ENCODE assay signal across 20 cellular contexts in the genomic region with DNA sequence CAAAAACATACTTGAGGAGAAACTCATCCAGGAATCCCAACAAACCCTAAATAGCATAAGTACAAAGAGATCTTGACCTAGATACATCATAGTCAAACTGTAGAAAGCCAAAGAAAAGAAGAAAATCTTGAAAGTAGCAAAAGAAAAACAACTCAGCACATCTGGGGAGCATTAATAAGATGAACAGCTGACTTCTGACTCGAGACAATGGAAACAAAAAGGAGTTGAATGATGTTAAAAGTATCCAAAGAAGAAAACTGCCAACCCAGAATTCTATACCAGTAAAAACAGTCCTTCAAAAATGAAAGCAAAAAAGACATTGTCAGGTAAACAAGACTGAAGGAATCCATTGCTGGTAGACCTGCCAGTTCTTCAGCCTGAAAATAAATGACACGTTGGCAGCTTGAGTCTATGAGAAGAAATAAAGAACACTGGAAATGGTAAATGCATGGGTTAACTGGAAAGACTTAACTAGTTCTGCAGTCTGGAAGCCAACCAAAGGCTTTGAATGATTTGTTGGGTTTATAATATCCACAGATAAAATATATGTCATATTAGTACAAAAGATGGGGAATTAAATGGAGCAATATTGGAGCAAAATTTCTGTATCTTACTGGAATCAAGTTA. TPM values are rescaled to one million over a fixed set of nuclear protein-coding genes. Genes with fewer than 3 reads are reported as not detected.
DNase-seq lines count a peak whose midpoint lies in the region; ATAC-seq and TF ChIP-seq lines count a peak whose summit lies in the region.
"Had no signal": no experiment of that assay in that cellular context is flagged by ENCODE, and none has a peak within 500 bp of the region (broad histone marks: within the 10 kb centered on the region; RNA-seq: fewer than 3 reads in every experiment).

No MANE protein-coding gene starts in this region.

- TF ChIP-seq CTCF in MCF 10A (IDR thresholded peaks at IDR 0.05; ENCODE audit: unreplicated experiment) (no peak), breast epithelium (IDR thresholded peaks at IDR 0.05) (no peak), NB4 (IDR thresholded peaks at IDR 0.05; ENCODE audit: low read depth, low read length) (no peak), cardiac fibroblast (IDR thresholded peaks at IDR 0.05; ENCODE audit: low read depth, low read length) (no peak)

- H3K36me3 ChIP-seq in breast epithelium (no peaks in the 10 kb centered on the region), HAP-1 (replicated peaks) (peaks cover 42% of the 10 kb centered on the region)

- POLR2A ChIA-PET in MCF 10A (lab: Yijun Ruan, JAX): interaction anchor here (0.7 kb wide), 1 partner anchor 935 kb away, joined by 3 read pairs; no protein-coding TSS in a partner anchor

- no peak overlapping the region for H3K4me3 ChIP-seq in breast epithelium
- no peak overlapping the region for H3K4me3 ChIP-seq in NB4 (ENCODE audit: low read depth, low read length)
- H3K4me3 ChIP-seq in cardiac fibroblast (replicated peaks in 1 of 2; ENCODE audit: low read depth in 2 of 2, low read length in 2 of 2): no peak overlapping the region
- no peak overlapping the region for H3K4me3 ChIP-seq in HAP-1
- H3K4me3 ChIP-seq: vagina had no signal

- ATAC-seq in HG03095 (IDR thresholded peaks at IDR 0.05; ENCODE audit: unreplicated experiment) (no peak), HG03457 (IDR thresholded peaks at IDR 0.05; ENCODE audit: unreplicated experiment) (no peak)
- ATAC-seq: stimulated activated naive CD8-positive, alpha-beta T cell treated with anti-CD3 and anti-CD28 coated beads, Interleukin-15, amount 100 ng/mL, for 72 hours had no signal

- H3K27me3 ChIP-seq in breast epithelium (no peaks in the 10 kb centered on the region), HAP-1 (ENCODE audit: low read depth) (no peaks in the 10 kb centered on the region)
- H3K27me3 ChIP-seq: vagina had no signal

- H3K9me3 ChIP-seq in breast epithelium (peaks cover 16% of the 10 kb centered on the region in 2 donors), HAP-1 (peaks cover 14% of the 10 kb centered on the region)

- no peaks in the 10 kb centered on the region for H3K9me3 Mint-ChIP-seq in MCF 10A (ENCODE audit: unreplicated experiment)

- peaks cover 53% of the 10 kb centered on the region for H3K36me3 Mint-ChIP-seq in MCF 10A (ENCODE audit: insufficient read depth, unreplicated experiment)

- intact Hi-C loops in MCF 10A (cut with micrococcal nuclease): no loop called here
- intact Hi-C loops in breast epithelium (cut with DNase I; ENCODE audit: low total_unique reads): no loop called here

- DNase-seq in MCF 10A (ENCODE audit: unreplicated experiment) (no peak), breast epithelium (ENCODE audit: low spot score in 2 of 2) (no peak), NB4 (ENCODE audit: low read depth) (peak; percentile 33), cardiac fibroblast (ENCODE audit: low read depth in 2 of 2) (peak; percentile 32 to 40), NCI-H2081 treated with DMSO at 0.1 percent for 48 hours (lab: John Stamatoyannopoulos, UW) (no peak), HAP-1 (ENCODE audit: low spot score in 2 of 2) (no peak)
- DNase-seq: activated CD8-positive, alpha-beta memory T cell treated with anti-CD3 and anti-CD28 coated beads for 24 hours; amygdala; cortex of kidney; GDM1; H7; NCI-H1092; nucleus accumbens; stimulated activated naive CD8-positive, alpha-beta T cell treated with anti-CD3 and anti-CD28 coated beads, Interleukin-15, amount 100 ng/mL, for 72 hours had no signal

- in situ Hi-C loops in HAP-1 (cut with MboI; ENCODE audit: low sequenced_read_pairs): no loop called here

- H3K4me3 Mint-ChIP-seq in MCF 10A (ENCODE audit: unreplicated experiment): no peak overlapping the region
- H3K4me3 Mint-ChIP-seq: memory B cell had no signal

- BruUV-seq in MCF 10A (replicated peaks; lab: Mats Ljungman, UMichigan): TSS peak; percentile 19

- CTCF ChIA-PET in MCF 10A (lab: Yijun Ruan, JAX): interaction anchor here (0.6 to 2.5 kb wide), 2 partner anchors 22 to 416 kb away, joined by 3 to 12 read pairs; no protein-coding TSS in a partner anchor

- H3K4me1 ChIP-seq in breast epithelium: peaks cover 1 to 6% of the 10 kb centered on the region in 2 donors
- H3K4me1 ChIP-seq in HAP-1: peaks cover 13% of the 10 kb centered on the region

- peaks cover 6% of the 10 kb centered on the region for H3K4me1 Mint-ChIP-seq in MCF 10A (ENCODE audit: insufficient read depth, unreplicated experiment)

- no peak overlapping the region for H3K27ac ChIP-seq in breast epithelium
- H3K27ac ChIP-seq: C4-2B, vagina had no signal

- no peaks in the 10 kb centered on the region for H3K27me3 Mint-ChIP-seq in MCF 10A (ENCODE audit: insufficient read depth, unreplicated experiment)
- H3K27me3 Mint-ChIP-seq: memory B cell; stimulated activated naive CD8-positive, alpha-beta T cell treated with anti-CD3 and anti-CD28 coated beads, Interleukin-15, amount 100 ng/mL, for 72 hours had no signal

- H3K27ac Mint-ChIP-seq in MCF 10A (ENCODE audit: low read depth, unreplicated experiment): no peak overlapping the region
- H3K27ac Mint-ChIP-seq: memory B cell had no signal

- TF ChIP-seq POLR2A in breast epithelium (IDR thresholded peaks at IDR 0.05) (no peak), NB4 (IDR thresholded peaks at IDR 0.05; ENCODE audit: extremely low read depth, insufficient read length) (no peak)

RNA-seq across cellular contexts. Expression of a gene that starts 46.8 kb away (rescaled TPM):
- 4.8 and 6.6 TPM in 2 replicates for total RNA-seq in MCF 10A (2022)
- 1 to 10 TPM in 2 of 3 donors, under 1 TPM in 1; 0.96 to 2.9 (median 2.3) TPM for total RNA-seq in breast epithelium
- total RNA-seq: skeletal muscle tissue had no signal

RNA-seq across cellular contexts. Expression of a gene that starts 47.5 kb away (rescaled TPM):
- total RNA-seq in MCF 10A (2022) (354 and 393 TPM in 2 replicates), breast epithelium (100 to 1,000 TPM in 1 of 3 donors, 10 to 100 TPM in 2; 97.3 to 134 (median 99.2) TPM)

Comparison
In these comparisons a context has a peak if more than half of its experiments do, and no peak if none do; other contexts are left out.
1. DNase-seq: peak in NB4 (single experiment) and cardiac fibroblast (2 of 2); none in MCF 10A (single experiment), breast epithelium (0 of 2), NCI-H2081 treated with DMSO at 0.1 percent for 48 hours (single experiment) and HAP-1 (0 of 2).